Comparison of ENCODE assay signal across 6 cellular contexts in genomic region chr18:48433541-48433940, GRCh38. TPM values are rescaled to one million over a fixed set of nuclear protein-coding genes. Genes with fewer than 3 reads are reported as not detected.
"Had no signal": no experiment of that assay in that cellular context is flagged by ENCODE, and none has a peak within 500 bp of the region (broad histone marks: within the 10 kb centered on the region; RNA-seq: fewer than 3 reads in every experiment).

No MANE protein-coding gene starts in this region.

- H2AFZ ChIP-seq: GM23338 had no signal

- H3K4me2 ChIP-seq: GM23338 had no signal

- DNase-seq: H9, HCEC 1CT, IMR-90, KG1 had no signal

- H3K4me3 ChIP-seq: GM23338, K562 had no signal

RNA-seq across cellular contexts. Expression of gene ZBTB7C, which starts 24.4 kb away (rescaled TPM):
- total RNA-seq: IMR-90, K562 had no signal
- polyA plus RNA-seq: IMR-90, K562 had no signal
